22 cellular contexts compared by ENCODE assay signal in genomic region chr5:116423587-116424257, GRCh38.
"Had no signal": no experiment of that assay in that cellular context is flagged by ENCODE, and none has a peak within 500 bp of the region (broad histone marks: within the 10 kb centered on the region; RNA-seq: fewer than 3 reads in every experiment).

No MANE protein-coding gene starts in this region.

- H3K9me3 ChIP-seq: left lung, ovary, psoas muscle, spleen, thoracic aorta, tibial nerve, upper lobe of left lung had no signal

- H3K27me3 Mint-ChIP-seq: naive thymus-derived CD4-positive, alpha-beta T cell; stimulated activated memory B cell treated with anti-CD40 and anti-IgM and Interleukin-4, amounts not matched to agents 10 μg/mL and 1 μg/mL and 100 μg/mL, for 72 hours had no signal

- DNase-seq: dorsolateral prefrontal cortex; effector CD4-positive, alpha-beta T cell; hypothalamus; kidney; left lung; midbrain; naive thymus-derived CD4-positive, alpha-beta T cell; nephron progenitor cell; occipital lobe; posterior cingulate gyrus; psoas muscle; right cardiac atrium; spleen; stimulated activated CD4-positive, alpha-beta T cell treated with anti-CD3 and anti-CD28 coated beads, Interleukin-4, amount 100 ng/mL, for 4 hours; stimulated activated naive CD8-positive, alpha-beta T cell treated with anti-CD3 and anti-CD28 coated beads, Interleukin-15, Interleukin-2, amounts not matched to agents 100 U/mL and 50 U/mL, for 24 hours; substantia nigra; upper lobe of left lung had no signal

- H3K4me1 Mint-ChIP-seq: stimulated activated memory B cell treated with anti-CD40 and anti-IgM and Interleukin-4, amounts not matched to agents 10 μg/mL and 1 μg/mL and 100 μg/mL, for 72 hours had no signal

- ATAC-seq: left lung; naive thymus-derived CD4-positive, alpha-beta T cell; psoas muscle; stimulated activated memory B cell treated with anti-CD40 and anti-IgM and Interleukin-4, amounts not matched to agents 10 μg/mL and 1 μg/mL and 100 μg/mL, for 72 hours; stimulated activated naive CD8-positive, alpha-beta T cell treated with anti-CD3 and anti-CD28 coated beads, Interleukin-15, Interleukin-2, amounts not matched to agents 100 U/mL and 50 U/mL, for 24 hours had no signal

- H3K27me3 ChIP-seq: dorsolateral prefrontal cortex, left lung, ovary, spleen, tibial nerve, upper lobe of left lung had no signal

- H3K4me3 Mint-ChIP-seq: naive thymus-derived CD4-positive, alpha-beta T cell; nephron progenitor cell; stimulated activated memory B cell treated with anti-CD40 and anti-IgM and Interleukin-4, amounts not matched to agents 10 μg/mL and 1 μg/mL and 100 μg/mL, for 72 hours had no signal

- H3K9me3 Mint-ChIP-seq: stimulated activated memory B cell treated with anti-CD40 and anti-IgM and Interleukin-4, amounts not matched to agents 10 μg/mL and 1 μg/mL and 100 μg/mL, for 72 hours had no signal

- H3K4me1 ChIP-seq: left lung, psoas muscle, spleen, tibial nerve had no signal

- H3K27ac ChIP-seq: dorsolateral prefrontal cortex, left lung, ovary, psoas muscle, skin epidermis, spleen, thoracic aorta, tibial nerve, upper lobe of left lung had no signal

- H3K4me3 ChIP-seq: dorsolateral prefrontal cortex, left lung, ovary, psoas muscle, skin epidermis, spleen, thoracic aorta, tibial nerve, upper lobe of left lung had no signal

- H3K36me3 ChIP-seq: left lung, ovary, thoracic aorta, upper lobe of left lung had no signal

- H3K27ac Mint-ChIP-seq: naive thymus-derived CD4-positive, alpha-beta T cell; nephron progenitor cell; stimulated activated memory B cell treated with anti-CD40 and anti-IgM and Interleukin-4, amounts not matched to agents 10 μg/mL and 1 μg/mL and 100 μg/mL, for 72 hours had no signal
